8 cellular contexts compared by ENCODE assay signal in genomic region chr11:43920598-43921419, GRCh38. TPM values are rescaled to one million over a fixed set of nuclear protein-coding genes. Genes with fewer than 3 reads are reported as not detected.
DNase-seq lines count a peak whose midpoint lies in the region; ATAC-seq and TF ChIP-seq lines count a peak whose summit lies in the region.

No MANE protein-coding gene starts in this region.

- no peaks in the 10 kb centered on the region for H3K79me2 ChIP-seq in GM23248 (ENCODE audit: insufficient read depth)

- no peaks in the 10 kb centered on the region for H3K9me2 ChIP-seq in GM23248 (ENCODE audit: insufficient read depth)

- in situ Hi-C loops in GM23248 (cut with MboI): no loop called here

- H3K4me3 ChIP-seq in AG09309 (ENCODE audit: control insufficient read depth, low read depth, low read length) (no peak overlapping the region), GM23248 (no peak overlapping the region), colonic mucosa (no peak overlapping the region), muscle layer of duodenum (ENCODE audit: low read depth in 1 of 2, low read length in 2 of 2) (no peak overlapping the region)

- H3K9me3 ChIP-seq in GM23248 (ENCODE audit: low read depth) (no peaks in the 10 kb centered on the region), colonic mucosa (no peaks in the 10 kb centered on the region), muscle layer of duodenum (ENCODE audit: control insufficient read depth in 1 of 2, low read length in 2 of 2) (no peaks in the 10 kb centered on the region)

- peak overlapping the region; percentile 80 for H3K27ac ChIP-seq in GM23248
- H3K27ac ChIP-seq in colonic mucosa: peak overlapping the region; percentile 70
- H3K27ac ChIP-seq in muscle layer of duodenum (ENCODE audit: low read length): peak overlapping the region; percentile 93

- TF ChIP-seq CTCF in AG09309 (IDR thresholded peaks at IDR 0.05; ENCODE audit: control insufficient read depth, insufficient read depth, low read depth, low read length, missing control alignments): no peak
- TF ChIP-seq CTCF in colonic mucosa (IDR thresholded peaks at IDR 0.05): no peak

- 34% methylated on average over 10 of the region's 10 CpGs for WGBS in GM23248 (ENCODE audit: low coverage in 1 of 2, low lambda C conversion rate in 2 of 2, missing lambda C conversion rate in 2 of 2), 2 experiments

- H3F3A ChIP-seq in GM23248 (ENCODE audit: insufficient read depth): peaks cover 42% of the 10 kb centered on the region

- H3K9ac ChIP-seq in GM23248 (peak overlapping the region; percentile 39), colonic mucosa (ENCODE audit: low read depth in 2 of 2, low read length in 2 of 2) (peak overlapping the region; percentile 23 to 33)

- H2AFZ ChIP-seq in GM23248: no peak overlapping the region

- H3K36me3 ChIP-seq in GM23248 (ENCODE audit: low read depth) (0 out of 2 replicates have a peak, but pooled peaks cover 10% of the 10 kb centered on the region), colonic mucosa (no peaks in the 10 kb centered on the region), muscle layer of duodenum (ENCODE audit: control insufficient read depth in 1 of 2, insufficient read depth in 2 of 2, low read length in 2 of 2) (peaks cover 6 to 11% of the 10 kb centered on the region in 2 donors)

- intact Hi-C loops in colonic mucosa (cut with DNase I): no loop called here

- peak overlapping the region; percentile 17 for H3K4me2 ChIP-seq in GM23248 (ENCODE audit: unreplicated experiment)

- H3K4me1 ChIP-seq in GM23248 (ENCODE audit: insufficient read depth): peaks cover 28% of the 10 kb centered on the region
- no peaks in the 10 kb centered on the region for H3K4me1 ChIP-seq in colonic mucosa
- H3K4me1 ChIP-seq in muscle layer of duodenum (ENCODE audit: control insufficient read depth in 1 of 2, insufficient read depth in 2 of 2, low read length in 2 of 2): peaks cover 49 to 54% of the 10 kb centered on the region in 2 donors

- DNase-seq in AG09309 (ENCODE audit: low read depth) (peak; percentile 99), GM23248 (peak; percentile 100), NCI-H2171 (lab: John Stamatoyannopoulos, UW) (peak; percentile 94), colonic mucosa (no peak)
- DNase-seq in activated effector memory CD4-positive, alpha-beta T cell treated with Interleukin-2 at 50 U/mL for 16 hours: no peak

- ATAC-seq in HG02763 (IDR thresholded peaks at IDR 0.05; ENCODE audit: unreplicated experiment) (no peak), GM18858 (IDR thresholded peaks at IDR 0.05; ENCODE audit: unreplicated experiment) (no peak)

- no peaks in the 10 kb centered on the region for H4K20me1 ChIP-seq in GM23248 (ENCODE audit: insufficient read depth)

- H3K27me3 ChIP-seq in GM23248 (replicated peaks; ENCODE audit: insufficient read depth): no peaks in the 10 kb centered on the region
- H3K27me3 ChIP-seq in colonic mucosa: no peaks in the 10 kb centered on the region
- no peaks in the 10 kb centered on the region for H3K27me3 ChIP-seq in muscle layer of duodenum (ENCODE audit: low read depth, low read length)

RNA-seq across cellular contexts. Expression of gene C11orf96, which starts 21.6 kb away (rescaled TPM):
- 1.8 TPM in 2 replicates for total RNA-seq in GM23248 (2014; rRNA removed; shearing (Covaris generic))
- 0.38 and 1.1 TPM in 2 replicates for polyA plus RNA-seq in GM23248 (2016; fragmentation: Nextera tagmentation; extraction: Ambion mirVana)
- 10 to 100 TPM in 1 of 2 donors, 1 to 10 TPM in 1; 9.3 to 26.7 TPM for total RNA-seq in colonic mucosa

RNA-seq across cellular contexts. Expression of gene ALKBH3, which starts 40.2 kb away (rescaled TPM):
- total RNA-seq in GM23248 (2014; rRNA removed; shearing (Covaris generic)): 36.6 and 46.8 TPM in 2 replicates
- polyA plus RNA-seq in GM23248 (2016; fragmentation: Nextera tagmentation; extraction: Ambion mirVana): 29.3 and 31.2 TPM in 2 replicates
- 10 to 100 TPM; 22.5 to 26.9 TPM for total RNA-seq in colonic mucosa

Comparison
In these comparisons a context has a peak if more than half of its experiments do, and no peak if none do; other contexts are left out.
1. DNase-seq: peak in AG09309 (single experiment), GM23248 (single experiment) and NCI-H2171 (single experiment); none in colonic mucosa (single experiment) and activated effector memory CD4-positive, alpha-beta T cell treated with Interleukin-2 at 50 U/mL for 16 hours (single experiment).
2. Peak in every context shown above with its lines, with median percentiles within 50 percentile points of each other: H3K27ac ChIP-seq.